In the genomic region with DNA sequence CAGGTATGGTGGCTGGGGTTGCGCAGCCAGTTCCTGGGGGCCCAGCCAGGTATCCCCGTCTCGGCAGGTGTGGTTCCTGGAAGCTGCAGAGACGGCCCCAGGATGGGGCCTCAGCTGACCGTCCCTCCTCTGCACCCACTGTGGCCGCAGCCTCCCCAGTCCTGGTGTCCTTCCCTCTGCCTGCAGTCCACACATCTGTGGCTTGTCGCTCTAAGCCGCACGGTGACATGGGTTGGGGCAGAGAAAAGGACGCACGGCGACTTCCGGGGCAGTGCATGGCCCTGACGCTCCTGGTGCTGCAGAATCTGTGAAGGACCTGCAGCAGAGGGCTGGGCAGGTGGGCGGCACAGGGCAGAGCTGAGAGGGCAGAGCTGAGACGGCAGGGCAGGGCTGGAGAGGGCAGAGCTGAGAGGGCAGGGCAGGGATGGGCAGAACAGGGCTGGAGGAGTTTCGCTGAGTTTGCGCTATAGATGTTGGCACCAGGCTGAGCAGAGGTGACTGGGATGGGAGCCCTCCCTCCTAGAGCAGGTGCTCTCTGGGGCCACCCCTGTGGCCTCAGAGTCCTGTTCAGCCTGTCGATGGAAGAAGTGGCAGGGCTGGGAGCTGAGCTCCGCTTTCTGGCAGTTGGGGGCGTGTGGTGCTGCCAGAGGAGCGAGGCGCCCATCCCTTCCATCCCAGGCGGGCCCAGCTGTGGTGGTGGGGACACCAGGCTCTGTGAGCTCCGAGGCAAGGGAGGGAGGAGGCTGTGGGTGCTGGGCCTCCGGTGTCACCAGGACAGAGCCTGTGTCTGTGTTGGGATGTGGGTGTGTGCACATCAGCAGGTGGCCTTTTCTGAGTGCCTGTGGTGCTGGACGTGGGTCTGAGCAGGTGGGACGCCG, we compare ENCODE assay signal across 22 cellular contexts. TPM values are rescaled to one million over a fixed set of nuclear protein-coding genes. Genes with fewer than 3 reads are reported as not detected.
DNase-seq lines count a peak whose midpoint lies in the region; ATAC-seq, FAIRE-seq and TF ChIP-seq lines count a peak whose summit lies in the region.
"Had no signal": no experiment of that assay in that cellular context is flagged by ENCODE, and none has a peak within 500 bp of the region (broad histone marks: within the 10 kb centered on the region; RNA-seq: fewer than 3 reads in every experiment).

No MANE protein-coding gene starts in this region.

- POLR2A ChIA-PET in IMR-90 (lab: Charles Lee; ENCODE audit: unreplicated experiment) = no interaction called here
- POLR2A ChIA-PET in H1 (lab: Charles Lee; ENCODE audit: partially characterized antibody) = interaction anchor here (0.7 to 2.0 kb wide), 6 partner anchors 9 to 84 kb away, joined by 3 to 9 read pairs (median 4); partner anchors contain the start of gene TRAF7

- DNase-seq in IMR-90 (no peak), H1 (ENCODE audit: low read depth in 1 of 2, low spot score in 2 of 2) (no peak), mesenchymal stem cell (no peak), suprapubic skin (ENCODE audit: low spot score in 2 of 2) (no peak), NCI-H446 treated with DMSO at 0.1 percent for 48 hours (lab: John Stamatoyannopoulos, UW) (no peak)
- DNase-seq: ACHN; C1 segment of cervical spinal cord; CD8-positive, alpha-beta T cell; DND-41; GM23248; KBM-7; MM.1S; NCI-H1048; NCI-H1417 treated with DMSO at 0.1 percent for 48 hours; NCI-H187; NCI-H748 treated with DMSO at 0.1 percent for 48 hours; PC-9; SIG-M5; SK-N-SH had no signal

- H2AK9ac ChIP-seq in IMR-90 (replicated peaks; ENCODE audit: low read depth, low read length, poor library complexity) = peak overlapping the region; percentile 28

- FAIRE-seq in H1 (lab: Jason Lieb, UNC) = no peak
- FAIRE-seq: GM12878 had no signal

- H3K14ac ChIP-seq in IMR-90 (replicated peaks; ENCODE audit: low read depth, low read length) (no peak overlapping the region), H1 (ENCODE audit: insufficient read length) (no peak overlapping the region), mesenchymal stem cell (ENCODE audit: low read length in 2 of 2) (no peak overlapping the region)

- no peaks in the 10 kb centered on the region for H3K23me2 ChIP-seq in H1 (ENCODE audit: low read depth, low read length)

- H2BK15ac ChIP-seq in IMR-90 (ENCODE audit: low read depth, low read length) (no peak overlapping the region), H1 (ENCODE audit: low read length) (no peak overlapping the region), mesenchymal stem cell (ENCODE audit: low read depth, poor library complexity, severe bottlenecking) (no peak overlapping the region)

- H3K4me2 ChIP-seq in BLaER1 (peak overlapping the region; percentile 26; the same call in 1 of the 2 replicates), IMR-90 (ENCODE audit: low read depth, low read length) (no peak overlapping the region), H1 (ENCODE audit: insufficient read depth in 1 of 2, low read depth in 2 of 2, low read length in 2 of 2) (no peak overlapping the region), mesenchymal stem cell (ENCODE audit: low read length, poor library complexity, severe bottlenecking) (no peak overlapping the region)
- H3K4me2 ChIP-seq: PC-9, SK-N-SH had no signal

- 0 out of 2 replicates have a peak, but pooled peaks cover 5% of the 10 kb centered on the region for H3K9me1 ChIP-seq in IMR-90 (ENCODE audit: insufficient read depth, low read length)

- no peak for TF ChIP-seq POLR2A in IMR-90 (IDR thresholded peaks at IDR 0.05; ENCODE audit: low read depth, low read length)
- no peak for TF ChIP-seq POLR2A in H1 (IDR thresholded peaks at IDR 0.05; ENCODE audit: control extremely low read depth in 1 of 2, low read depth in 2 of 2, low read length in 2 of 2)
- no peak for TF ChIP-seq POLR2A in suprapubic skin (IDR thresholded peaks at IDR 0.05)

- TF ChIP-seq CTCF in IMR-90 (conservative IDR thresholded peaks at IDR 0.05; ENCODE audit: low read depth, low read length) (no peak), H1 (IDR thresholded peaks at IDR 0.05; ENCODE audit: control extremely low read depth in 1 of 3, insufficient read depth in 1 of 3, low read depth in 1 of 3, low read length in 3 of 3) (no peak), suprapubic skin (IDR thresholded peaks at IDR 0.05) (no peak)

- no peak overlapping the region for H3K56ac ChIP-seq in IMR-90 (ENCODE audit: extremely low read depth, insufficient read depth, low read length)
- no peak overlapping the region for H3K56ac ChIP-seq in H1 (replicated peaks; ENCODE audit: insufficient read length, low read depth, low read length)

- H3K4me1 ChIP-seq in BLaER1 = peaks cover 10% of the 10 kb centered on the region
- H3K4me1 ChIP-seq in IMR-90 (ENCODE audit: control insufficient read depth, insufficient read depth, low read length) = no peaks in the 10 kb centered on the region
- H3K4me1 ChIP-seq in H1 (replicated peaks in 1 of 4; ENCODE audit: control insufficient read depth in 3 of 4, insufficient read depth in 4 of 4, low read length in 3 of 4) = no peaks in the 10 kb centered on the region
- peaks cover 2% of the 10 kb centered on the region for H3K4me1 ChIP-seq in mesenchymal stem cell (ENCODE audit: control insufficient read depth, insufficient read depth, low read depth, low read length)
- H3K4me1 ChIP-seq in suprapubic skin = no peaks in the 10 kb centered on the region

- peak overlapping the region; percentile 38; the same call in 1 of the 2 replicates for H3K27ac ChIP-seq in BLaER1
- H3K27ac ChIP-seq in IMR-90 (ENCODE audit: insufficient read depth, low read length) = no peak overlapping the region
- H3K27ac ChIP-seq in H1 (ENCODE audit: low read depth, low read length) = no peak overlapping the region; the same call in 1 of the 2 replicates
- no peak overlapping the region for H3K27ac ChIP-seq in mesenchymal stem cell (ENCODE audit: low read length, poor library complexity, severe bottlenecking)
- no peak overlapping the region for H3K27ac ChIP-seq in suprapubic skin
- H3K27ac ChIP-seq: GM23248, PC-9 had no signal

- H3K9me3 ChIP-seq in BLaER1 = no peaks in the 10 kb centered on the region
- H3K9me3 ChIP-seq in IMR-90 (ENCODE audit: control insufficient read depth, insufficient read depth, low read length) = no peaks in the 10 kb centered on the region
- H3K9me3 ChIP-seq in H1 (ENCODE audit: insufficient read depth in 2 of 2, low read depth in 1 of 2, low read length in 1 of 2) = no peaks in the 10 kb centered on the region
- no peaks in the 10 kb centered on the region for H3K9me3 ChIP-seq in mesenchymal stem cell (ENCODE audit: control insufficient read depth, low read length)
- H3K9me3 ChIP-seq in suprapubic skin = no peaks in the 10 kb centered on the region
- H3K9me3 ChIP-seq: SK-N-SH had no signal

- H3K9ac ChIP-seq in BLaER1 (0 out of 2 replicates have a peak overlapping the region, but pooled peaks have one; percentile 24), IMR-90 (ENCODE audit: low read depth, low read length) (no peak overlapping the region), H1 (replicated peaks in 1 of 4; ENCODE audit: extremely low read depth in 1 of 4, low read depth in 3 of 4, low read length in 3 of 4) (no peak overlapping the region; a peak in 1 of 7 replicates), mesenchymal stem cell (ENCODE audit: low read length) (no peak overlapping the region)
- H3K9ac ChIP-seq: GM23248, SK-N-SH had no signal

- H3K23ac ChIP-seq in IMR-90 (ENCODE audit: low read depth, low read length) (no peak overlapping the region), H1 (ENCODE audit: insufficient read length) (no peak overlapping the region), mesenchymal stem cell (ENCODE audit: low read length in 2 of 2) (no peak overlapping the region)

- no peak for TF ChIP-seq EP300 in H1 (IDR thresholded peaks at IDR 0.05; ENCODE audit: borderline replicate concordance in 1 of 2, low read depth in 2 of 2, low read length in 2 of 2)
- no peak for TF ChIP-seq EP300 in suprapubic skin (IDR thresholded peaks at IDR 0.05)

- no peaks in the 10 kb centered on the region for H3K79me2 ChIP-seq in H1 (ENCODE audit: control insufficient read depth in 1 of 2, insufficient read depth in 2 of 2, low read length in 2 of 2)

- dilution Hi-C loops in IMR-90 (cut with HindIII; ENCODE audit: low sequenced_read_pairs, unreplicated experiment) = no loop called here

- no peak for TF ChIP-seq RAD21 in IMR-90 (IDR thresholded peaks at IDR 0.05; ENCODE audit: low read length)
- no peak for TF ChIP-seq RAD21 in H1 (IDR thresholded peaks at IDR 0.05 in 1 of 2, conservative IDR thresholded peaks at IDR 0.05 in 1 of 2; ENCODE audit: low read depth in 2 of 2, low read length in 2 of 2)

- H4K91ac ChIP-seq in IMR-90 (ENCODE audit: insufficient read depth, low read depth, low read length) (no peak overlapping the region), H1 (replicated peaks; ENCODE audit: insufficient read length, low read length) (no peak overlapping the region), mesenchymal stem cell (ENCODE audit: low read length) (peak overlapping the region; percentile 22)

- in situ Hi-C loops in IMR-90 (cut with MboI; ENCODE audit: low sequenced_read_pairs) = no loop called here

- no TSS peak for BruUV-seq in IMR-90 (replicated peaks; lab: Mats Ljungman, UMichigan)

- intact Hi-C loops in IMR-90 (cut with micrococcal nuclease) = no loop called here

- H4K8ac ChIP-seq in IMR-90 (ENCODE audit: low read depth in 2 of 2, low read length in 2 of 2) (no peak overlapping the region), H1 (ENCODE audit: extremely low read depth, insufficient read depth, low read length) (peak overlapping the region; percentile 51; the same call in 1 of the 2 replicates), mesenchymal stem cell (ENCODE audit: low read length) (no peak overlapping the region)

- H3K4ac ChIP-seq in IMR-90 (ENCODE audit: low read depth, low read length) (no peak overlapping the region), H1 (replicated peaks; ENCODE audit: insufficient read length, low read depth, low read length) (no peak overlapping the region), mesenchymal stem cell (ENCODE audit: low read depth in 1 of 2, low read length in 2 of 2) (no peak overlapping the region)

- H2AFZ ChIP-seq in IMR-90 (replicated peaks; ENCODE audit: low read length, poor library complexity) = no peak overlapping the region
- H2AFZ ChIP-seq in H1 (ENCODE audit: low read length) = no peak overlapping the region
- no peak overlapping the region for H2AFZ ChIP-seq in mesenchymal stem cell (ENCODE audit: low read depth, low read length)
- H2AFZ ChIP-seq: GM23248, PC-9 had no signal

- no peaks in the 10 kb centered on the region; a peak in 2 of 4 replicates for H3K79me1 ChIP-seq in IMR-90 (ENCODE audit: low read depth in 1 of 2, low read length in 2 of 2)
- H3K79me1 ChIP-seq in H1 (ENCODE audit: low read depth, low read length) = no peaks in the 10 kb centered on the region
- peaks cover 22% of the 10 kb centered on the region for H3K79me1 ChIP-seq in mesenchymal stem cell (replicated peaks; ENCODE audit: low read length, poor library complexity, severe bottlenecking)

- H2BK5ac ChIP-seq in IMR-90 (ENCODE audit: low read depth, low read length, poor library complexity, severe bottlenecking) (no peak overlapping the region), H1 (ENCODE audit: low read depth, low read length) (no peak overlapping the region; the same call in 1 of the 2 replicates), mesenchymal stem cell (ENCODE audit: low read depth, low read length, poor library complexity, severe bottlenecking) (no peak overlapping the region)

- H3K27me3 ChIP-seq in BLaER1 (no peaks in the 10 kb centered on the region), IMR-90 (ENCODE audit: control insufficient read depth, insufficient read depth, low read length) (no peaks in the 10 kb centered on the region), H1 (replicated peaks in 1 of 4; ENCODE audit: control insufficient read depth in 3 of 4, extremely low read depth in 1 of 4, insufficient read depth in 3 of 4, low read length in 3 of 4) (no peaks in the 10 kb centered on the region), mesenchymal stem cell (ENCODE audit: control insufficient read depth in 1 of 2, insufficient read depth in 1 of 2, low read length in 2 of 2) (no peaks in the 10 kb centered on the region), suprapubic skin (no peaks in the 10 kb centered on the region)

- no peaks in the 10 kb centered on the region for H4K20me1 ChIP-seq in BLaER1
- H4K20me1 ChIP-seq in IMR-90 (ENCODE audit: insufficient read depth, low read length) = no peaks in the 10 kb centered on the region; the same call in 1 of the 2 replicates
- peaks cover 0 to 8% of the 10 kb centered on the region in 2 experiments for H4K20me1 ChIP-seq in H1 (replicated peaks in 1 of 2; ENCODE audit: control insufficient read depth in 1 of 2, insufficient read depth in 2 of 2, low read length in 2 of 2)

- H2BK120ac ChIP-seq in IMR-90 (ENCODE audit: low read depth, low read length) = no peak overlapping the region
- no peak overlapping the region for H2BK120ac ChIP-seq in H1 (replicated peaks; ENCODE audit: low read depth, low read length)
- no peak overlapping the region for H2BK120ac ChIP-seq in mesenchymal stem cell (ENCODE audit: low read depth, low read length)

- no peak for ATAC-seq in IMR-90 (ENCODE audit: low read depth)
- ATAC-seq in HG03378 (IDR thresholded peaks at IDR 0.05; ENCODE audit: unreplicated experiment) = no peak
- ATAC-seq: CD8-positive, alpha-beta T cell; GM12878 had no signal

- WGBS in IMR-90 (ENCODE audit: extremely low coverage in 2 of 2, insufficient read length in 1 of 2), 2 experiments = 96% methylated on average over 12 of the region's 29 CpGs; no CpG with 5 or more reads in 1 of the 2 experiments
- WGBS in H1 (ENCODE audit: extremely low coverage in 1 of 2, insufficient coverage in 1 of 2, insufficient read length in 1 of 2, insufficient replicate concordance in 2 of 2, low coverage in 1 of 2, low lambda C conversion rate in 2 of 2, missing lambda C conversion rate in 1 of 2), 2 experiments = 92% methylated on average over 27 of the region's 29 CpGs; no CpG with 5 or more reads in 1 of the 2 experiments
- WGBS in mesenchymal stem cell = 95% methylated on average over 29 of the region's 29 CpGs
- WGBS in suprapubic skin = 90% methylated on average over 6 of the region's 29 CpGs

- CTCF ChIA-PET in IMR-90 (lab: Yijun Ruan, JAX) (no interaction called here), H1 (lab: Charles Lee; ENCODE audit: partially characterized antibody) (interaction anchor here (0.6 to 3.5 kb wide), 9 partner anchors 8 to 118 kb away, joined by 3 to 15 read pairs (median 5); no protein-coding TSS in a partner anchor)

- H3K18ac ChIP-seq in IMR-90 (ENCODE audit: low read depth, low read length) (no peak overlapping the region), H1 (ENCODE audit: extremely low read depth, low read length) (no peak overlapping the region), mesenchymal stem cell (ENCODE audit: low read depth in 1 of 2, low read length in 2 of 2) (no peak overlapping the region)

- H2AK5ac ChIP-seq in IMR-90 (ENCODE audit: low read depth, low read length) (no peak overlapping the region), H1 (ENCODE audit: low read depth, low read length) (no peak overlapping the region), mesenchymal stem cell (ENCODE audit: low read length, severe bottlenecking) (no peak overlapping the region)

- H3K4me3 ChIP-seq in BLaER1 = no peak overlapping the region
- no peak overlapping the region for H3K4me3 ChIP-seq in IMR-90 (ENCODE audit: insufficient read depth, low read depth, low read length)
- H3K4me3 ChIP-seq in H1 (ENCODE audit: extremely low read depth in 1 of 4, insufficient read depth in 2 of 4, low read depth in 3 of 4, low read length in 4 of 4) = no peak overlapping the region
- no peak overlapping the region for H3K4me3 ChIP-seq in mesenchymal stem cell (ENCODE audit: insufficient read depth in 1 of 2, low read depth in 1 of 2, low read length in 2 of 2)
- H3K4me3 ChIP-seq in suprapubic skin = no peak overlapping the region
- H3K4me3 ChIP-seq: GM12878, GM23248, PC-9 had no signal

- H2BK12ac ChIP-seq in H1 (ENCODE audit: low read depth, low read length) (no peak overlapping the region), mesenchymal stem cell (ENCODE audit: low read length in 2 of 2) (no peak overlapping the region)

- H2BK20ac ChIP-seq in IMR-90 (ENCODE audit: low read depth, low read length) (no peak overlapping the region), H1 (ENCODE audit: low read length) (no peak overlapping the region)

- H4K5ac ChIP-seq in IMR-90 (ENCODE audit: low read depth, low read length) (no peak overlapping the region), H1 (ENCODE audit: insufficient read length, low read depth, low read length) (no peak overlapping the region)

- H3K36me3 ChIP-seq in BLaER1 (peaks cover 96% of the 10 kb centered on the region), IMR-90 (ENCODE audit: control insufficient read depth, insufficient read depth, low read length) (peaks cover 64% of the 10 kb centered on the region), H1 (ENCODE audit: control insufficient read depth in 2 of 4, insufficient read depth in 4 of 4, low read length in 3 of 4) (peaks cover 3 to 13% (median 7%) of the 10 kb centered on the region in 4 experiments; a peak in 6 of 8 replicates), mesenchymal stem cell (ENCODE audit: control insufficient read depth in 1 of 2, insufficient read depth in 2 of 2, low read depth in 1 of 2, low read length in 2 of 2) (peaks cover 79 to 88% of the 10 kb centered on the region in 2 experiments), suprapubic skin (peaks cover 86% of the 10 kb centered on the region)

RNA-seq across cellular contexts. Expression of gene TSC2, which starts 23.0 kb away (rescaled TPM):
- 22.8 and 31.4 TPM in 2 replicates for total RNA-seq in IMR-90 (2012; rRNA removed)
- 88.6 and 95.9 TPM in 2 replicates for polyA plus RNA-seq in IMR-90 (2012; rRNA removed)
- polyA plus RNA-seq in IMR-90 (2012; cell fraction: cytosol; rRNA removed) = 51.7 and 66.3 TPM in 2 replicates
- 202 and 503 TPM in 2 replicates for polyA plus RNA-seq in IMR-90 (2012; cell fraction: nucleus; rRNA removed; ENCODE audit: low replicate concordance)
- 91.1 and 96.6 TPM in 2 replicates for total RNA-seq in H1 (2021; fragmentation: NEBNext Ultra II Directional; extraction: Animal tissue kit (Norgen Biotek cat#: 25700))
- 65.9 and 90.2 TPM in 2 replicates for polyA plus RNA-seq in H1 (2011; rRNA removed)
- 41.7 TPM for polyA plus RNA-seq in H1 (2011; cell fraction: cytosol; rRNA removed)
- polyA plus RNA-seq in H1 (2011; cell fraction: nucleus; rRNA removed) = 431 TPM
- polyA plus RNA-seq in H1 (2012, experiment 1 of 2) = 79.5 to 86.9 TPM (median 82.8 TPM) in 4 replicates
- polyA plus RNA-seq in H1 (2012, experiment 2 of 2) = 60.3 TPM
- polyA plus RNA-seq in H1 (2013, experiment 1 of 2) = 39.2 TPM
- polyA plus RNA-seq in H1 (2013, experiment 2 of 2) = 39.2 TPM
- polyA minus RNA-seq in H1 (2011; rRNA and poly(A)+ RNA removed) = 71.6 and 74.8 TPM in 2 replicates
- 70.0 TPM for polyA minus RNA-seq in H1 (2011; cell fraction: cytosol; rRNA and poly(A)+ RNA removed)
- 98.2 TPM for polyA minus RNA-seq in H1 (2011; cell fraction: nucleus; rRNA and poly(A)+ RNA removed)
- 55.7 TPM for polyA plus RNA-seq in mesenchymal stem cell (2013, experiment 1 of 2)
- 59.1 TPM for polyA plus RNA-seq in mesenchymal stem cell (2013, experiment 2 of 2)
- 100 to 1,000 TPM; 103 to 193 (median 143) TPM for total RNA-seq in suprapubic skin

RNA-seq across cellular contexts. Expression of gene NTHL1, which starts 23.2 kb away (rescaled TPM):
- total RNA-seq in IMR-90 (2012; rRNA removed) = 22.8 and 28.1 TPM in 2 replicates
- polyA plus RNA-seq in IMR-90 (2012; rRNA removed) = 28.0 and 33.3 TPM in 2 replicates
- polyA plus RNA-seq in IMR-90 (2012; cell fraction: cytosol; rRNA removed) = 46.3 and 54.8 TPM in 2 replicates
- 20.6 and 53.2 TPM in 2 replicates for polyA plus RNA-seq in IMR-90 (2012; cell fraction: nucleus; rRNA removed; ENCODE audit: low replicate concordance)
- 70.9 and 84.5 TPM in 2 replicates for total RNA-seq in H1 (2021; fragmentation: NEBNext Ultra II Directional; extraction: Animal tissue kit (Norgen Biotek cat#: 25700))
- 150 and 209 TPM in 2 replicates for polyA plus RNA-seq in H1 (2011; rRNA removed)
- polyA plus RNA-seq in H1 (2011; cell fraction: cytosol; rRNA removed) = 159 TPM
- polyA plus RNA-seq in H1 (2011; cell fraction: nucleus; rRNA removed) = 107 TPM
- 24.3 to 84.5 TPM (median 77.9 TPM) in 4 replicates for polyA plus RNA-seq in H1 (2012, experiment 1 of 2)
- polyA plus RNA-seq in H1 (2012, experiment 2 of 2) = 61.3 TPM
- 43.2 TPM for polyA plus RNA-seq in H1 (2013, experiment 1 of 2)
- polyA plus RNA-seq in H1 (2013, experiment 2 of 2) = 47.0 TPM
- polyA minus RNA-seq in H1 (2011; rRNA and poly(A)+ RNA removed) = 26.8 and 36.7 TPM in 2 replicates
- polyA minus RNA-seq in H1 (2011; cell fraction: cytosol; rRNA and poly(A)+ RNA removed) = 44.5 TPM
- 28.0 TPM for polyA minus RNA-seq in H1 (2011; cell fraction: nucleus; rRNA and poly(A)+ RNA removed)
- polyA plus RNA-seq in mesenchymal stem cell (2013, experiment 1 of 2) = 16.3 TPM
- polyA plus RNA-seq in mesenchymal stem cell (2013, experiment 2 of 2) = 16.9 TPM
- 10 to 100 TPM; 15.9 to 40.5 (median 20.9) TPM for total RNA-seq in suprapubic skin

RNA-seq across cellular contexts. Expression of gene NHERF2, which starts 44.1 kb away (rescaled TPM):
- total RNA-seq in IMR-90 (2012; rRNA removed) (18.6 and 20.8 TPM in 2 replicates), suprapubic skin (10 to 100 TPM; 13.8 to 36.5 (median 21.8) TPM)
- polyA plus RNA-seq in IMR-90 (2012; rRNA removed) (77.8 and 96.6 TPM in 2 replicates), H1 (2011; rRNA removed) (13.9 and 22.4 TPM in 2 replicates)
- 98.1 and 126 TPM in 2 replicates for polyA plus RNA-seq in IMR-90 (2012; cell fraction: cytosol; rRNA removed)
- 54.5 and 134 TPM in 2 replicates for polyA plus RNA-seq in IMR-90 (2012; cell fraction: nucleus; rRNA removed; ENCODE audit: low replicate concordance)
- total RNA-seq in H1 (2021; fragmentation: NEBNext Ultra II Directional; extraction: Animal tissue kit (Norgen Biotek cat#: 25700)) = 19.3 and 19.6 TPM in 2 replicates
- 14.3 TPM for polyA plus RNA-seq in H1 (2011; cell fraction: cytosol; rRNA removed)
- polyA plus RNA-seq in H1 (2011; cell fraction: nucleus; rRNA removed) = 15.4 TPM
- polyA plus RNA-seq in H1 (2012, experiment 1 of 2) = 6.9 to 18.2 TPM (median 15.2 TPM) in 4 replicates
- polyA plus RNA-seq in H1 (2012, experiment 2 of 2) = 11.5 TPM
- 16.9 TPM for polyA plus RNA-seq in H1 (2013, experiment 1 of 2)
- polyA plus RNA-seq in H1 (2013, experiment 2 of 2) = 16.5 TPM
- polyA minus RNA-seq in H1 (2011; rRNA and poly(A)+ RNA removed) = 2.1 and 3.3 TPM in 2 replicates
- polyA minus RNA-seq in H1 (2011; cell fraction: cytosol; rRNA and poly(A)+ RNA removed) = 10.2 TPM
- polyA minus RNA-seq in H1 (2011; cell fraction: nucleus; rRNA and poly(A)+ RNA removed) = 1.9 TPM
- 64.6 TPM for polyA plus RNA-seq in mesenchymal stem cell (2013, experiment 1 of 2)
- 62.5 TPM for polyA plus RNA-seq in mesenchymal stem cell (2013, experiment 2 of 2)

RNA-seq across cellular contexts. Expression of gene NPW, which starts 51.2 kb away (rescaled TPM):
- total RNA-seq in IMR-90 (2012; rRNA removed) (0.18 TPM in 1 of 2 replicates, not detected in the other), suprapubic skin (1 to 10 TPM in 2 of 4 donors, under 1 TPM in 1, not detected in 1; 0.65 to 5.6 (median 3.0) TPM)
- polyA plus RNA-seq in IMR-90 (2012; rRNA removed) (2.0 and 3.7 TPM in 2 replicates), H1 (2011; rRNA removed) (4.0 and 7.8 TPM in 2 replicates)
- polyA plus RNA-seq in IMR-90 (2012; cell fraction: cytosol; rRNA removed) = 6.1 and 9.0 TPM in 2 replicates
- polyA plus RNA-seq in IMR-90 (2012; cell fraction: nucleus; rRNA removed; ENCODE audit: low replicate concordance) = 2.5 and 7.1 TPM in 2 replicates
- 8.1 and 10.3 TPM in 2 replicates for total RNA-seq in H1 (2021; fragmentation: NEBNext Ultra II Directional; extraction: Animal tissue kit (Norgen Biotek cat#: 25700))
- 2.0 TPM for polyA plus RNA-seq in H1 (2011; cell fraction: cytosol; rRNA removed)
- polyA plus RNA-seq in H1 (2011; cell fraction: nucleus; rRNA removed) = 4.4 TPM
- 3.4 to 6.5 TPM (median 4.5 TPM) in 4 replicates for polyA plus RNA-seq in H1 (2012, experiment 1 of 2)
- polyA plus RNA-seq in H1 (2012, experiment 2 of 2) = 9.6 TPM
- 11.2 TPM for polyA plus RNA-seq in H1 (2013, experiment 1 of 2)
- polyA plus RNA-seq in H1 (2013, experiment 2 of 2) = 14.0 TPM
- polyA minus RNA-seq in H1 (2011; rRNA and poly(A)+ RNA removed) = not detected in 2 replicates
- polyA minus RNA-seq in H1 (2011; cell fraction: cytosol; rRNA and poly(A)+ RNA removed) = 9.9 TPM
- polyA minus RNA-seq in H1 (2011; cell fraction: nucleus; rRNA and poly(A)+ RNA removed) = 1.4 TPM
- 0.59 TPM for polyA plus RNA-seq in mesenchymal stem cell (2013, experiment 1 of 2)
- polyA plus RNA-seq in mesenchymal stem cell (2013, experiment 2 of 2) = 0.71 TPM
- total RNA-seq: CD8-positive, alpha-beta T cell; GM23248 had no signal
